17 cellular contexts compared by ENCODE assay signal in the genomic region with DNA sequence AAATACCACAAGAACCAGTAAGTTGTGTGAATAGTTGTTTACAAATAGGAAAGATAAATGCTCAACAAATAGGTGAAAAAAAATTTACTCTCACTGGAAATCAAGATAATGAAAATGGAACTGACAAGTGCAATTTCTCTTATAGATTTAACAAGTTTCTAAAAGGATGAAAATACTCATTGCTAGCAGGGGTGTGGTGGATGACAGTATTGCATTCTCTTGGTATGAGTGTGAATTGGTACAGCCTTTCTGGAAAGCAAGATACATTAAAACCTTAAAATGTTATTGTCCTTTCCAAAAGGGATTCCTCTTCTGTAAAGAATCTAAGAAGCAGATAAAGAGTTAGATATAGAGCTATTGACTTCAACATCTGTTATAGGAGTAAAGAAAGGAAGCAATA.
"Had no signal": no experiment of that assay in that cellular context is flagged by ENCODE, and none has a peak within 500 bp of the region (broad histone marks: within the 10 kb centered on the region; RNA-seq: fewer than 3 reads in every experiment).

No MANE protein-coding gene starts in this region.

- H3K4me3 ChIP-seq: body of pancreas, lower lobe of right lung, right atrium auricular region, smooth muscle cell had no signal

- H3K27ac Mint-ChIP-seq: activated T-helper 2 cell treated with anti-CD3 and anti-CD28 coated beads, Interferon-gamma antibody, Interleukin-2, Interleukin-4, amounts not matched to agents 10 μg/mL and 5 μg/mL and 100 μg/mL, durations not matched to agents 14 hours and 24 hours and 36 hours; immature natural killer cell; mesothelial cell of epicardium had no signal

- H3K36me3 ChIP-seq: lower lobe of right lung, neutrophil, right atrium auricular region had no signal

- ATAC-seq: body of pancreas, lower lobe of right lung had no signal

- DNase-seq: activated CD4-positive, alpha-beta T cell treated with anti-CD3 and anti-CD28 coated beads for 4 hours; activated naive CD4-positive, alpha-beta T cell treated with anti-CD3 and anti-CD28 coated beads, Interleukin-2, amount 50 U/mL, for 16 hours; body of pancreas; cortex of kidney; effector memory CD4-positive, alpha-beta T cell; erythroblast; immature natural killer cell; lower lobe of right lung; substantia nigra; trophoblast cell had no signal

- H3K9me3 ChIP-seq: body of pancreas, lower lobe of right lung, neutrophil, right atrium auricular region had no signal

- H3K4me1 ChIP-seq: body of pancreas, lower lobe of right lung, right atrium auricular region had no signal

- H3K36me3 Mint-ChIP-seq: immature natural killer cell, mesothelial cell of epicardium had no signal

- H3K4me3 Mint-ChIP-seq: central memory CD8-positive, alpha-beta T cell; immature natural killer cell; mesothelial cell of epicardium had no signal

- H3K4me1 Mint-ChIP-seq: central memory CD8-positive, alpha-beta T cell; immature natural killer cell; mesothelial cell of epicardium had no signal

- H3K4me2 ChIP-seq: smooth muscle cell had no signal

- H3K9me3 Mint-ChIP-seq: activated T-helper 2 cell treated with anti-CD3 and anti-CD28 coated beads, Interferon-gamma antibody, Interleukin-2, Interleukin-4, amounts not matched to agents 10 μg/mL and 5 μg/mL and 100 μg/mL, durations not matched to agents 14 hours and 24 hours and 36 hours; central memory CD8-positive, alpha-beta T cell had no signal

- H3K27me3 ChIP-seq: body of pancreas, neutrophil, right atrium auricular region had no signal

- H3K27ac ChIP-seq: body of pancreas, lower lobe of right lung, neutrophil, right atrium auricular region, VCaP had no signal
